ENCODE assay signal across 11 cellular contexts in the genomic region with DNA sequence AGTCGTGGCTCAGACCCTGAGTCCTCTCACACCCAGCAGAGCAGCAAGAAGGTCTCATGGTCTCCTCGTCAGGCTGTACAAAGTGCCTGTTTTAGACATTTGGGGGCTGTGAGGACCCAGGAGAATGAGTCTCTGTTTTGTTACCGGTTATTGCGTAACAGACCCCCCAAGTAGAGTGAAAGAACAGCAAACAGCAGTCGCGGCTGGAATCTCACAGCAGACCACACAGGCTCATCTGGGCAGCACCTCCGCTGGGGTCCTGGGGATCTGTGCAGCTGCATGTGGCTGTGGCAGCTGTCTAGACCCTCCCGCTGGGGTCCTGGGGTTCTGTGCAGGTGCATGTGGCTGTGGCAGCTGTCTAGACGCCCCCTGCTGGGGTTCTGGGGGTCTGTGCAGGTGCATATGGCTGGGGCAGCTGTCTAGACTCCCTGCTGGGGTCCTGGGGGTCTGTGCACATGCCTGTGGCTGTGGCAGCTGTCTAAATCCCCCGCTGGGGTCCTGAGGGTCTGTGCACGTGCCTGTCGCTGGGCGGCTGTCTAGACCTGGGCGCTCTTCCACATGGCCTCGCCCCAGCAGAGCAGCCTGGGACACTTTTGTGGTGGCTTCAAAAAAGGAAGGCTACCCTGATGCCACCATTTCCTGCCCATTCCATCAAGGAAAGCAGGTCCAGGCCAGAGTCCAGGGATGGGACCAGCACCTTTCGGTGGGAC. TPM values are rescaled to one million over a fixed set of nuclear protein-coding genes. Genes with fewer than 3 reads are reported as not detected.
DNase-seq lines count a peak whose midpoint lies in the region; ATAC-seq and TF ChIP-seq lines count a peak whose summit lies in the region.
"Had no signal": no experiment of that assay in that cellular context is flagged by ENCODE, and none has a peak within 500 bp of the region (broad histone marks: within the 10 kb centered on the region; RNA-seq: fewer than 3 reads in every experiment).

No MANE protein-coding gene starts in this region.

- peaks cover 37% of the 10 kb centered on the region for H3K4me1 ChIP-seq in PC-9 (replicated peaks; ENCODE audit: insufficient read depth)
- H3K4me1 ChIP-seq: suprapubic skin had no signal

- no peak overlapping the region for H3K4me2 ChIP-seq in PC-9

- intact Hi-C loops in PC-9 (cut with micrococcal nuclease; ENCODE audit: unreplicated experiment), result no loop called here

- POLR2A ChIA-PET in AG04450 (lab: Yijun Ruan, JAX), result no interaction called here
- POLR2A ChIA-PET in PC-9 (lab: Charles Lee; ENCODE audit: unreplicated experiment), result interaction anchor here (0.8 kb wide), 1 partner anchor 26 kb away, joined by 7 read pairs; no protein-coding TSS in a partner anchor

- H3K9me2 ChIP-seq in PC-9 (ENCODE audit: insufficient read depth), result no peaks in the 10 kb centered on the region

- no peak overlapping the region for H2AFZ ChIP-seq in PC-9

- H3F3A ChIP-seq in PC-9 (ENCODE audit: insufficient read depth, low read depth), result peaks cover 24% of the 10 kb centered on the region

- BruUV-seq in PC-9 (replicated peaks; lab: Mats Ljungman, UMichigan), result no TSS peak

- CTCF ChIA-PET in AG04450 (lab: Charles Lee) (interaction anchor here (1.2 kb wide), 1 partner anchor 27 kb away, joined by 3 read pairs; no protein-coding TSS in a partner anchor), PC-9 (lab: Charles Lee) (interaction anchor here (2.0 kb wide), 1 partner anchor 35 kb away, joined by 7 read pairs; no protein-coding TSS in a partner anchor)

- H3K4me3 ChIP-seq in AG04450 (ENCODE audit: low read depth, low read length), result no peak overlapping the region
- H3K4me3 ChIP-seq in PC-9, result no peak overlapping the region
- H3K4me3 ChIP-seq: suprapubic skin had no signal

- no peak for ATAC-seq in HG02763 (IDR thresholded peaks at IDR 0.05; ENCODE audit: unreplicated experiment)
- no peak for ATAC-seq in HG02973 (IDR thresholded peaks at IDR 0.05; ENCODE audit: unreplicated experiment)

- TF ChIP-seq CTCF in AG04450 (IDR thresholded peaks at IDR 0.05; ENCODE audit: low read depth, low read length) (peak; percentile 23; the same call in 1 of the 2 replicates), PC-9 (conservative IDR thresholded peaks at IDR 0.05) (peak; percentile 34)

- no peaks in the 10 kb centered on the region; the same call in 1 of the 2 replicates for H3K9me3 ChIP-seq in AG04450 (ENCODE audit: control insufficient read depth, insufficient read depth, low read length)
- no peaks in the 10 kb centered on the region for H3K9me3 ChIP-seq in PC-9 (ENCODE audit: insufficient read depth, low read depth)
- H3K9me3 ChIP-seq: suprapubic skin had no signal

- H3K27ac ChIP-seq in AG04450 (ENCODE audit: low read depth, low read length) (no peak overlapping the region), PC-9 (0 out of 2 replicates have a peak overlapping the region, but pooled peaks have one; percentile 97)
- H3K27ac ChIP-seq: suprapubic skin had no signal

- H3K79me2 ChIP-seq in PC-9 (ENCODE audit: low read depth), result peaks cover 14% of the 10 kb centered on the region

- DNase-seq in AG04450 (ENCODE audit: low read depth, low spot score) (no peak), EH (ENCODE audit: low read depth) (peak; percentile 1), PC-9 (no peak), iPS-NIHi11 (ENCODE audit: low spot score) (peak; percentile 55), NCI-H748 (lab: John Stamatoyannopoulos, UW; ENCODE audit: unreplicated experiment) (no peak), GM19240 (ENCODE audit: insufficient read length, low spot score) (no peak)
- DNase-seq: GOT3, small intestine had no signal

- H3K36me3 ChIP-seq in PC-9 (ENCODE audit: low read depth), result peaks cover 4% of the 10 kb centered on the region; the same call in 1 of the 2 replicates

- no peaks in the 10 kb centered on the region for H4K20me1 ChIP-seq in PC-9 (ENCODE audit: insufficient read depth)

- H3K27me3 ChIP-seq in AG04450 (ENCODE audit: control insufficient read depth, insufficient read depth, low read length) (no peaks in the 10 kb centered on the region), PC-9 (ENCODE audit: insufficient read depth, low read depth) (no peaks in the 10 kb centered on the region)
- H3K27me3 ChIP-seq: suprapubic skin had no signal

RNA-seq across cellular contexts. Expression of a gene that starts 24.7 kb away (rescaled TPM):
- 39.9 and 51.4 TPM in 2 replicates for polyA plus RNA-seq in AG04450 (2011; rRNA removed)
- 34.2 and 39.9 TPM in 2 replicates for polyA minus RNA-seq in AG04450 (2011; rRNA and poly(A)+ RNA removed)
- total RNA-seq in PC-9 (2021), result 75.5 and 80.4 TPM in 2 replicates

RNA-seq across cellular contexts. Expression of a gene that starts 27.7 kb away (rescaled TPM):
- polyA plus RNA-seq in AG04450 (2011; rRNA removed), result 43.2 and 60.0 TPM in 2 replicates
- polyA minus RNA-seq in AG04450 (2011; rRNA and poly(A)+ RNA removed), result 70.7 and 104 TPM in 2 replicates
- total RNA-seq in PC-9 (2021), result 127 and 133 TPM in 2 replicates

Comparison
In these comparisons a context has a peak if more than half of its experiments do, and no peak if none do; other contexts are left out.
1. DNase-seq: peak in EH (single experiment) and iPS-NIHi11 (single experiment); none in AG04450 (single experiment), PC-9 (0 of 2), NCI-H748 (single experiment) and GM19240 (single experiment).